ENCODE assay signal across 8 cellular contexts in the genomic region with DNA sequence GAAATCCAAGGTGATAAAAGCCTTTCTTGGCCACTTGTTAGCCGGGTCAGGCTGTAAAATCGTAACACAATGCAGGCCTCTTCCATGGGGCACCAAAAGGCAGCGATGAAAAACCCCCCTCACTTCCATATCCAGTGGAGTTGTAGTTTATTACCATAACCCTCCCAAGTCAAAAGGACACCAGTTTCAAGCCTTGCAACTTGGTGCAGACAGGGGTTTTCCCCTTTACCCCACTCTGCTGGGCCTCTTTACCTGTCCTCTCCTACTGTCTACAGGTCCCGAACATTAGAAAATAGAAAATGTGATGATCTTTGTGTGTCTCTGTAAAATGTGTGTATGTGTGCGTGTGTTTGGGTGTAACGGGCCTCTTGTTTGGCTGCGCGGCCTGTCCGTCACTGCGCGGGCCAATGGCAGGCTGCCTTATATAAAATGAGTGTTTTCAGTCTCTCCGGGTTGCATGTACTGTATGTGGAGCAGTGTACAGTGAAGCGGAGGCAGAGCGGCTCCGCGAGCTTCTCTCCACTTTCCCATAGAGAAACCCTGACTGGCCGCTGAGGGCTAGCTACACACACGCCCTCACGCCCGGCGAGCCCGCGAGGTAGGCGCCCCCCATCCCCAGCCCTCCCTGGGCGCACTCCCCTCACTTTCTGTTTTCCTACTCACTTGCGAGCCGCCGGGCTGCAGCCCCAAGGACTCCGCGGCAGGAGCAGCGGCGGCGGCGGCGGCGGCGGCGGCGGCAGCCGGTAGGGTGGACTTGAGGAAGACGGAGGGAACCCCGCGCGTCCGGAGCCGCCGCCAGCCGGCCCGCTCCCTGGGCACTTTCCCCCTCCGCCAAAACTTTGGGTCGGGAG. TPM values are rescaled to one million over a fixed set of nuclear protein-coding genes. Genes with fewer than 3 reads are reported as not detected.
A peak's percentile ranks its signal among the peaks of the same experiment; 100 is the strongest.
DNase-seq lines count a peak whose midpoint lies in the region; ATAC-seq, FAIRE-seq and TF ChIP-seq lines count a peak whose summit lies in the region.

A gene (plus strand): TSS at position 453 of the 851 bp plus-strand sequence. CDS start 187,499 bp downstream, outside the sequence.

- no peaks in the 10 kb centered on the region for H3K9me2 ChIP-seq in OCI-LY1 (ENCODE audit: low read depth, low read length)

- no peaks in the 10 kb centered on the region for H3K27me3 ChIP-seq in OCI-LY1 (ENCODE audit: insufficient read depth, low read length)

- FAIRE-seq in endometrium (lab: Jason Lieb, UNC) = peak; percentile 67

- peaks cover 6% of the 10 kb centered on the region; the same call in 1 of the 2 replicates for H3K79me2 ChIP-seq in OCI-LY1 (ENCODE audit: insufficient read depth, low read length)

- H3K27ac ChIP-seq in OCI-LY1 (ENCODE audit: low read depth, low read length, poor library complexity, severe bottlenecking) (peak within 1 kb of the TSS; percentile 74), mesodermal cell (ENCODE audit: low read depth, low read length, severe bottlenecking) (peak within 1 kb of the TSS; percentile 73)

- TF ChIP-seq CTCF in OCI-LY1 (IDR thresholded peaks at IDR 0.05; ENCODE audit: low read length) = no peak

- H3K4me2 ChIP-seq in OCI-LY1 (ENCODE audit: low read length) = peak within 1 kb of the TSS; percentile 87

- peak within 1 kb of the TSS; percentile 93 for H3K4me3 ChIP-seq in OCI-LY1 (ENCODE audit: low read depth, low read length, poor library complexity, severe bottlenecking)
- peak within 1 kb of the TSS; percentile 82 for H3K4me3 ChIP-seq in mesodermal cell (ENCODE audit: extremely low read depth, insufficient read depth, low read length, poor library complexity, severe bottlenecking)

- H3K36me3 ChIP-seq in OCI-LY1 (ENCODE audit: insufficient read depth, low read length) (peaks cover 16% of the 10 kb centered on the region), mesodermal cell (ENCODE audit: control insufficient read depth, insufficient read depth, low read length) (peaks cover 7% of the 10 kb centered on the region)

- peak; percentile 95 for ATAC-seq in GM21526 (IDR thresholded peaks at IDR 0.05; ENCODE audit: low FRiP score, unreplicated experiment)

- H3K4me1 ChIP-seq in OCI-LY1 (ENCODE audit: insufficient read depth, low read length, severe bottlenecking) (peaks cover 35% of the 10 kb centered on the region), mesodermal cell (ENCODE audit: control insufficient read depth, insufficient read depth, low read length, poor library complexity, severe bottlenecking) (no peaks in the 10 kb centered on the region)

- WGBS in mesodermal cell (ENCODE audit: insufficient coverage in 2 of 2), 2 experiments = 0 to 2% methylated on average over 14 to 18 of the region's 51 CpGs

- peak within 1 kb of the TSS; percentile 60 for H2AFZ ChIP-seq in OCI-LY1 (ENCODE audit: low read length)

- no peaks in the 10 kb centered on the region for H3F3A ChIP-seq in OCI-LY1 (ENCODE audit: insufficient read depth, low read length)

- H3K9ac ChIP-seq in OCI-LY1 (ENCODE audit: low read length) = peak within 1 kb of the TSS; percentile 91

- H3K9me3 ChIP-seq in OCI-LY1 (ENCODE audit: low read length) (no peaks in the 10 kb centered on the region), mesodermal cell (ENCODE audit: control insufficient read depth, low read length) (no peaks in the 10 kb centered on the region)

- no peaks in the 10 kb centered on the region for H4K20me1 ChIP-seq in OCI-LY1 (ENCODE audit: insufficient read depth, low read length)

- DNase-seq in D341Med (ENCODE audit: low spot score) (peak; percentile 88), HuH-7 (ENCODE audit: low spot score) (peak; percentile 89)
- peak; percentile 88 for DNase-seq in activated CD8-positive, alpha-beta memory T cell treated with anti-CD3 and anti-CD28 coated beads, Interleukin-2, amount 50 U/mL, for 4 hours
- peak; percentile 66 for DNase-seq in stimulated activated CD8-positive, alpha-beta memory T cell treated with anti-CD3 and anti-CD28 coated beads, Interleukin-15, amount 100 ng/mL, for 24 hours (ENCODE audit: low read depth)

RNA-seq across cellular contexts. Expression of the gene that starts here (rescaled TPM):
- polyA plus RNA-seq in mesodermal cell (2013, experiment 1 of 2) = 57.3 TPM
- polyA plus RNA-seq in mesodermal cell (2013, experiment 2 of 2) = 57.0 TPM

Comparison
In these comparisons a context has a peak if more than half of its experiments do, and no peak if none do; other contexts are left out.
1. Peak in every context shown above with its lines: DNase-seq, ATAC-seq, H3K4me3 ChIP-seq and H3K27ac ChIP-seq.